ENCODE assay signal across 22 cellular contexts in the genomic region with DNA sequence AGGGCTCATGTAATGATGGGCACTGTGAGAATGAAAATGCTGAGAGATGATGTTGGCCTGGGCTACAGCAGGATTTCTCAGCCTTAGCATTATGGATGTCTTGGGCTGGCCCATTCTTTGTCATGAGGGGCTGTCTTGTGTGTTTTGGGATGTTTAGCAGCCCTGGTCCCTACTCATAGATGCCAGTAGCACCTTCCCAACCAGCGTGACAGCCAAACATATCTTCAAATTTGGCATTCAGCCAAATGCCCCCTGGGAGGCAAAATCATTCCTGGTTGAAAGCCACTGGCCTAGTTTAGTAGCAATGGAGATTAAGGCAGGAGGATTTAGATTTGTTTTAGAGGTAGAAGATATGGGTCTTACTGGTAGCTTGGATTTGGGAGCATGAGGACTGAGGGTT. TPM values are rescaled to one million over a fixed set of nuclear protein-coding genes. Genes with fewer than 3 reads are reported as not detected.
DNase-seq lines count a peak whose midpoint lies in the region; ATAC-seq and TF ChIP-seq lines count a peak whose summit lies in the region.
"Had no signal": no experiment of that assay in that cellular context is flagged by ENCODE, and none has a peak within 500 bp of the region (broad histone marks: within the 10 kb centered on the region; RNA-seq: fewer than 3 reads in every experiment).

No MANE protein-coding gene starts in this region.

- DNase-seq in NCI-H1092 treated with DMSO at 0.1 percent for 48 hours (lab: John Stamatoyannopoulos, UW) (peak; percentile 38), NCI-H1092 (lab: John Stamatoyannopoulos, UW) (no peak), MCF 10A (ENCODE audit: unreplicated experiment) (no peak), breast epithelium (ENCODE audit: low spot score in 2 of 2) (no peak), caudate nucleus (lab: John Stamatoyannopoulos, UW) (peak in 1 of 61 donors; percentile 16), Karpas-422 (no peak)
- DNase-seq: activated CD4-positive, alpha-beta T cell treated with anti-CD3 and anti-CD28 coated beads, Interleukin-2, amount 50 U/mL, for 4 hours; activated effector memory CD4-positive, alpha-beta T cell treated with anti-CD3 and anti-CD28 coated beads, Interleukin-2, amount 50 U/mL, for 16 hours; CD4-positive, alpha-beta T cell; cortex of kidney; gastrocnemius medialis; immature natural killer cell; naive thymus-derived CD4-positive, alpha-beta T cell; T-helper 9 cell had no signal

- H3K27me3 ChIP-seq in breast epithelium, result no peaks in the 10 kb centered on the region
- H3K27me3 ChIP-seq in Karpas-422 (ENCODE audit: low read length), result no peaks in the 10 kb centered on the region
- H3K27me3 ChIP-seq: gastrocnemius medialis, hepatocyte had no signal

- no peak for TF ChIP-seq POLR2A in breast epithelium (IDR thresholded peaks at IDR 0.05)

- H3K4me1 ChIP-seq in breast epithelium, result no peaks in the 10 kb centered on the region
- H3K4me1 ChIP-seq in Karpas-422 (ENCODE audit: low read length), result peaks cover 7% of the 10 kb centered on the region
- H3K4me1 ChIP-seq: gastrocnemius medialis had no signal

- no peaks in the 10 kb centered on the region for H3K79me2 ChIP-seq in Karpas-422 (ENCODE audit: low read length)
- H3K79me2 ChIP-seq: hepatocyte had no signal

- H4K20me1 ChIP-seq in Karpas-422 (ENCODE audit: insufficient read depth, low read depth, low read length), result no peaks in the 10 kb centered on the region

- H3K36me3 Mint-ChIP-seq in MCF 10A (ENCODE audit: insufficient read depth, unreplicated experiment), result peaks cover 81% of the 10 kb centered on the region

- POLR2A ChIA-PET in MCF 10A (lab: Yijun Ruan, JAX), result no interaction called here

- H3K27ac ChIP-seq in breast epithelium (no peak overlapping the region), caudate nucleus (ENCODE audit: low read depth, low read length) (peak overlapping the region; percentile 97), temporal lobe (ENCODE audit: low read depth, low read length) (peak overlapping the region; percentile 98), Karpas-422 (ENCODE audit: low read length) (no peak overlapping the region)
- H3K27ac ChIP-seq: 22Rv1, gastrocnemius medialis, hepatocyte, skin epidermis had no signal

- no peak overlapping the region for H3K4me2 ChIP-seq in Karpas-422 (ENCODE audit: low read depth, low read length, poor library complexity, severe bottlenecking)
- H3K4me2 ChIP-seq: hepatocyte had no signal

- no peak overlapping the region for H3K4me3 Mint-ChIP-seq in MCF 10A (ENCODE audit: unreplicated experiment)
- H3K4me3 Mint-ChIP-seq: brain; CD4-positive, alpha-beta T cell; immature natural killer cell; naive thymus-derived CD4-positive, alpha-beta T cell; WTC11 had no signal

- H3K27me3 Mint-ChIP-seq in MCF 10A (ENCODE audit: insufficient read depth, unreplicated experiment), result no peaks in the 10 kb centered on the region
- H3K27me3 Mint-ChIP-seq: brain; CD4-positive, alpha-beta T cell; naive thymus-derived CD4-positive, alpha-beta T cell had no signal

- H2AFZ ChIP-seq in Karpas-422 (ENCODE audit: low read length), result no peak overlapping the region
- H2AFZ ChIP-seq: hepatocyte had no signal

- H3K9me2 ChIP-seq in Karpas-422 (replicated peaks; ENCODE audit: insufficient read depth, low read length), result no peaks in the 10 kb centered on the region

- H3K36me3 ChIP-seq in breast epithelium (peaks cover 17% of the 10 kb centered on the region), Karpas-422 (ENCODE audit: insufficient read depth, low read length) (peaks cover 13% of the 10 kb centered on the region; the same call in 1 of the 2 replicates)

- no peaks in the 10 kb centered on the region for H3K9me3 Mint-ChIP-seq in MCF 10A (ENCODE audit: unreplicated experiment)
- H3K9me3 Mint-ChIP-seq: brain; CD4-positive, alpha-beta T cell; immature natural killer cell; WTC11 had no signal

- BruUV-seq in MCF 10A (replicated peaks; lab: Mats Ljungman, UMichigan), result no TSS peak

- H3K4me3 ChIP-seq in breast epithelium (no peak overlapping the region), Karpas-422 (ENCODE audit: low read length) (no peak overlapping the region)
- H3K4me3 ChIP-seq: gastrocnemius medialis, hepatocyte, skin epidermis had no signal

- H3K9me3 ChIP-seq in breast epithelium, result no peaks in the 10 kb centered on the region
- no peaks in the 10 kb centered on the region for H3K9me3 ChIP-seq in Karpas-422 (ENCODE audit: low read length)
- H3K9me3 ChIP-seq: gastrocnemius medialis had no signal

- no peak for ATAC-seq in GM19328 (IDR thresholded peaks at IDR 0.05; ENCODE audit: unreplicated experiment)
- ATAC-seq: gastrocnemius medialis; left lobe of liver; naive thymus-derived CD4-positive, alpha-beta T cell; WTC11 had no signal

- intact Hi-C loops in MCF 10A (cut with micrococcal nuclease) (no loop called here), breast epithelium (cut with DNase I; ENCODE audit: low total_unique reads) (no loop called here)

- H3K4me1 Mint-ChIP-seq in MCF 10A (ENCODE audit: insufficient read depth, unreplicated experiment), result no peaks in the 10 kb centered on the region
- H3K4me1 Mint-ChIP-seq: brain, immature natural killer cell, WTC11 had no signal

- CTCF ChIA-PET in MCF 10A (lab: Yijun Ruan, JAX), result interaction anchor here (0.8 kb wide), 1 partner anchor 14 kb away, joined by 3 read pairs; no protein-coding TSS in a partner anchor

- H3K9ac ChIP-seq in Karpas-422 (ENCODE audit: low read length), result no peak overlapping the region

- TF ChIP-seq CTCF in MCF 10A (IDR thresholded peaks at IDR 0.05; ENCODE audit: unreplicated experiment) (no peak), breast epithelium (IDR thresholded peaks at IDR 0.05) (no peak)

- peak overlapping the region; percentile 25 for H3K27ac Mint-ChIP-seq in MCF 10A (ENCODE audit: low read depth, unreplicated experiment)
- H3K27ac Mint-ChIP-seq: CD4-positive, alpha-beta T cell; WTC11 had no signal

RNA-seq across cellular contexts. Expression of a gene that starts 26.6 kb away (rescaled TPM):
- 38.6 and 40.0 TPM in 2 replicates for total RNA-seq in MCF 10A (2022)
- total RNA-seq in breast epithelium, result 10 to 100 TPM; 34.7 to 54.7 (median 47.7) TPM
- total RNA-seq in temporal lobe, result 21.6 TPM
- 18.5 and 23.7 TPM in 2 replicates for total RNA-seq in Karpas-422 (2014; rRNA removed; shearing (Covaris generic); ENCODE audit: low replicate concordance)

RNA-seq across cellular contexts. Expression of a gene that starts 27.0 kb away (rescaled TPM):
- 44.9 and 45.7 TPM in 2 replicates for total RNA-seq in MCF 10A (2022)
- 10 to 100 TPM; 65.3 to 86.2 (median 70.4) TPM for total RNA-seq in breast epithelium
- 39.6 TPM for total RNA-seq in temporal lobe
- 24.4 and 29.4 TPM in 2 replicates for total RNA-seq in Karpas-422 (2014; rRNA removed; shearing (Covaris generic); ENCODE audit: low replicate concordance)

Comparison
In these comparisons a context has a peak if more than half of its experiments do, and no peak if none do; other contexts are left out.
1. H3K27ac ChIP-seq: peak in caudate nucleus (single experiment) and temporal lobe (single experiment); none in breast epithelium (0 of 2) and Karpas-422 (single experiment).